Comparison of ENCODE assay signal across 8 cellular contexts in the genomic region with DNA sequence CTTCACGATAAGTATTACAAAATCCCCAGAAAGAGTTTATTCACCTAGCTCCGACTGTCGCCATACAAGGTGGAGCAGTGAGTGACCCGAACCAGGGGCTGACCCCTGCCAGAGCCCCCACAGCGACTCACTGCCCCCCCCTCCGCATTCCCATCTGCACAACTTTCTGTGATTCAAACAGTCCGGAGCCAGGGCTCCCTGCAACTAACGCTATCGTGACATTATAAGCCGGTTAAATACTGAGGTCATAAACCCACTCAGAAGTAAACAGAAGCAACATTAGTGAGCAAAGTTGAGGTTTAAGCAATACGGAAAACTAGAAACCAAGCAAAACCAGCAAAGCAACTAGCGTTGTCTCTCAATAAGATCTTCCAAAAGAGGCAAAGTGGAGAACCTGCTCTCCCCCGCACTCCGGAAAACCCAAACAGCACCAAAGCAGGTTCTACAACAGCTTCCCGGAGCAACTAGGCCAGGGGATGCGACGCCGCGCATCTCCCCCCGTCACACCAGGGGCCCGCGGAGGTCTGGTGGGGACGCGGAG. TPM values are rescaled to one million over a fixed set of nuclear protein-coding genes. Genes with fewer than 3 reads are reported as not detected.
DNase-seq lines count a peak whose midpoint lies in the region; ATAC-seq and TF ChIP-seq lines count a peak whose summit lies in the region.

No MANE protein-coding gene starts in this region.

- intact Hi-C loops in ascending aorta (cut with DNase I), result loop anchor here (1.0 to 5.0 kb wide), 4 partner anchors 33 to 93 kb away; a partner anchor contains a TSS

- DNase-seq in GM06990 (ENCODE audit: extremely low read depth, insufficient read length) (no peak), KG1 (lab: John Stamatoyannopoulos, UW) (peak; percentile 15), ascending aorta (ENCODE audit: low spot score in 2 of 2) (no peak), immature natural killer cell (no peak), NCI-H1092 treated with DMSO at 0.1 percent for 48 hours (lab: John Stamatoyannopoulos, UW) (no peak), T1000 (lab: John Stamatoyannopoulos, UW) (no peak)
- peak; percentile 21 for DNase-seq in stimulated activated CD4-positive, alpha-beta T cell treated with anti-CD3 and anti-CD28 coated beads, Interleukin-2, amount 100 ng/mL, for 4 hours (ENCODE audit: low read depth)

- H3K4me3 ChIP-seq in GM06990 (replicated peaks; ENCODE audit: low read depth, low read length) (peak overlapping the region; percentile 89), ascending aorta (peak overlapping the region; percentile 84 to 88)

- H3K9me3 Mint-ChIP-seq in immature natural killer cell, result no peaks in the 10 kb centered on the region

- no peaks in the 10 kb centered on the region for H3K36me3 ChIP-seq in GM06990 (ENCODE audit: control insufficient read depth, insufficient read depth, low read length)
- no peaks in the 10 kb centered on the region for H3K36me3 ChIP-seq in ascending aorta

- peaks cover 8 to 15% of the 10 kb centered on the region in 2 donors for H3K4me1 ChIP-seq in ascending aorta

- no peaks in the 10 kb centered on the region for H3K36me3 Mint-ChIP-seq in immature natural killer cell

- H3K27ac ChIP-seq in ascending aorta, result peak overlapping the region; percentile 81 to 90

- no peaks in the 10 kb centered on the region for H3K9me3 ChIP-seq in ascending aorta

- peak overlapping the region; percentile 83 to 97 (median 92) for H3K4me3 Mint-ChIP-seq in immature natural killer cell

- H3K4me1 Mint-ChIP-seq in immature natural killer cell, result peaks cover 36 to 47% of the 10 kb centered on the region in 2 donors

- H3K27me3 Mint-ChIP-seq in immature natural killer cell (ENCODE audit: low read depth in 3 of 3), result peaks cover 2 to 14% (median 2%) of the 10 kb centered on the region in 3 donors

- TF ChIP-seq CTCF in GM06990 (IDR thresholded peaks at IDR 0.05; ENCODE audit: insufficient read depth, low read length, poor library complexity, severe bottlenecking), result no peak
- no peak for TF ChIP-seq CTCF in ascending aorta (IDR thresholded peaks at IDR 0.05)

- H3K27me3 ChIP-seq in GM06990 (replicated peaks; ENCODE audit: control insufficient read depth, insufficient read depth, low read length), result no peaks in the 10 kb centered on the region
- no peaks in the 10 kb centered on the region for H3K27me3 ChIP-seq in ascending aorta

- no peak for ATAC-seq in HG03095 (IDR thresholded peaks at IDR 0.05; ENCODE audit: unreplicated experiment)

- H3K27ac Mint-ChIP-seq in immature natural killer cell, result peak overlapping the region; percentile 86 to 96 (median 92)

RNA-seq across cellular contexts. Expression of a gene that starts 0.6 kb away (rescaled TPM):
- total RNA-seq in ascending aorta, result 155 TPM
- polyA plus RNA-seq in immature natural killer cell, result 10 to 100 TPM; 33.4 to 59.2 (median 38.8) TPM

RNA-seq across cellular contexts. Expression of a gene that starts 38.4 kb away (rescaled TPM):
- total RNA-seq in ascending aorta, result 27.0 TPM
- polyA plus RNA-seq in immature natural killer cell, result 10 to 100 TPM; 51.9 to 68.9 (median 59.1) TPM

Comparison
In these comparisons a context has a peak if more than half of its experiments do, and no peak if none do; other contexts are left out.
1. DNase-seq: peak in KG1 (single experiment) and stimulated activated CD4-positive, alpha-beta T cell treated with anti-CD3 and anti-CD28 coated beads, Interleukin-2, amount 100 ng/mL, for 4 hours (single experiment); none in GM06990 (single experiment), ascending aorta (0 of 2), immature natural killer cell (0 of 3), NCI-H1092 treated with DMSO at 0.1 percent for 48 hours (single experiment) and T1000 (single experiment).